Comparison of ENCODE assay signal across 9 cellular contexts in genomic region chr11:66113132-66113856, GRCh38. TPM values are rescaled to one million over a fixed set of nuclear protein-coding genes. Genes with fewer than 3 reads are reported as not detected.
DNase-seq lines count a peak whose midpoint lies in the region; ATAC-seq and TF ChIP-seq lines count a peak whose summit lies in the region.
"Had no signal": no experiment of that assay in that cellular context is flagged by ENCODE, and none has a peak within 500 bp of the region (broad histone marks: within the 10 kb centered on the region; RNA-seq: fewer than 3 reads in every experiment).

No MANE protein-coding gene starts in this region.

- H3K27ac Mint-ChIP-seq in activated naive CD8-positive, alpha-beta T cell = peak overlapping the region; percentile 89
- peak overlapping the region; percentile 98 for H3K27ac Mint-ChIP-seq in memory B cell

- peaks cover 3% of the 10 kb centered on the region for H3K36me3 Mint-ChIP-seq in activated naive CD8-positive, alpha-beta T cell
- no peaks in the 10 kb centered on the region for H3K36me3 Mint-ChIP-seq in memory B cell

- TF ChIP-seq POLR2A in prostate gland (IDR thresholded peaks at IDR 0.05) = no peak

- no peaks in the 10 kb centered on the region for H3K9me3 ChIP-seq in BLaER1 treated with 17β-estradiol and CSF1 and Interleukin-3, amounts not matched to agents 10 nM and 100 nM (replicated peaks in 1 of 11)
- H3K9me3 ChIP-seq in prostate gland = no peaks in the 10 kb centered on the region

- DNase-seq in HFF-Myc (ENCODE audit: extremely low read depth, low read depth) = peak; percentile 53
- no peak for DNase-seq in memory B cell (ENCODE audit: low spot score in 2 of 2)
- no peak for DNase-seq in NCI-H1436 treated with DMSO at 0.1 percent for 48 hours (lab: John Stamatoyannopoulos, UW)
- no peak for DNase-seq in T-helper 9 cell
- DNase-seq in prostate gland (ENCODE audit: low spot score) = no peak
- DNase-seq: NCI-H446 treated with DMSO at 0.1 percent for 48 hours had no signal

- H3K27me3 ChIP-seq in BLaER1 treated with 17β-estradiol and CSF1 and Interleukin-3, amounts not matched to agents 10 nM and 100 nM = no peaks in the 10 kb centered on the region
- no peaks in the 10 kb centered on the region for H3K27me3 ChIP-seq in prostate gland (replicated peaks; ENCODE audit: insufficient read depth)

- peak overlapping the region in 8 of 11 experiments; percentile 7 to 62 (median 26); a peak in 11 of 22 replicates for H3K27ac ChIP-seq in BLaER1 treated with 17β-estradiol and CSF1 and Interleukin-3, amounts not matched to agents 10 nM and 100 nM
- H3K27ac ChIP-seq in prostate gland = peak overlapping the region in 1 of 2 donors; percentile 14

- H3K4me1 Mint-ChIP-seq in activated naive CD8-positive, alpha-beta T cell (ENCODE audit: low read depth) = peaks cover 96% of the 10 kb centered on the region
- H3K4me1 Mint-ChIP-seq in memory B cell = peaks cover 56% of the 10 kb centered on the region

- no peaks in the 10 kb centered on the region for H3K9me3 Mint-ChIP-seq in activated naive CD8-positive, alpha-beta T cell (ENCODE audit: low read depth)
- H3K9me3 Mint-ChIP-seq in memory B cell = no peaks in the 10 kb centered on the region

- intact Hi-C loops in prostate gland (cut with DNase I) = no loop called here

- peaks cover 12 to 100% (median 55%) of the 10 kb centered on the region in 11 experiments; a peak in 18 of 22 replicates for H4K20me1 ChIP-seq in BLaER1 treated with 17β-estradiol and CSF1 and Interleukin-3, amounts not matched to agents 10 nM and 100 nM

- TF ChIP-seq CTCF in HFF-Myc (IDR thresholded peaks at IDR 0.05; ENCODE audit: low read depth, low read length, missing control alignments) (no peak), prostate gland (IDR thresholded peaks at IDR 0.05) (no peak)

- no peak overlapping the region for H3K9ac ChIP-seq in BLaER1 treated with 17β-estradiol and CSF1 and Interleukin-3, amounts not matched to agents 10 nM and 100 nM

- H3K4me2 ChIP-seq in BLaER1 treated with 17β-estradiol and CSF1 and Interleukin-3, amounts not matched to agents 10 nM and 100 nM = peak overlapping the region; percentile 42 to 88 (median 71)

- no peaks in the 10 kb centered on the region for H3K27me3 Mint-ChIP-seq in activated naive CD8-positive, alpha-beta T cell
- no peaks in the 10 kb centered on the region for H3K27me3 Mint-ChIP-seq in memory B cell

- H3K36me3 ChIP-seq in BLaER1 treated with 17β-estradiol and CSF1 and Interleukin-3, amounts not matched to agents 10 nM and 100 nM = no peaks in the 10 kb centered on the region
- H3K36me3 ChIP-seq in prostate gland = no peaks in the 10 kb centered on the region

- peaks cover 55 to 74% (median 70%) of the 10 kb centered on the region in 10 experiments for H3K4me1 ChIP-seq in BLaER1 treated with 17β-estradiol and CSF1 and Interleukin-3, amounts not matched to agents 10 nM and 100 nM
- H3K4me1 ChIP-seq in prostate gland (replicated peaks) = peaks cover 7% of the 10 kb centered on the region

- H3K4me3 ChIP-seq in BLaER1 treated with 17β-estradiol and CSF1 and Interleukin-3, amounts not matched to agents 10 nM and 100 nM = no peak overlapping the region
- H3K4me3 ChIP-seq in HFF-Myc (replicated peaks; ENCODE audit: low read depth, low read length) = no peak overlapping the region
- H3K4me3 ChIP-seq in prostate gland = no peak overlapping the region

- H3K4me3 Mint-ChIP-seq in activated naive CD8-positive, alpha-beta T cell = peak overlapping the region; percentile 73
- H3K4me3 Mint-ChIP-seq in memory B cell = peak overlapping the region; percentile 65

- ATAC-seq in memory B cell (ENCODE audit: low read depth) (peak; percentile 51), GM18907 (IDR thresholded peaks at IDR 0.05; ENCODE audit: unreplicated experiment) (no peak)

- 42% methylated on average over 4 of the region's 4 CpGs for WGBS in prostate gland

RNA-seq across cellular contexts. Expression of gene PACS1, which starts 43.2 kb away (rescaled TPM):
- total RNA-seq in prostate gland = 100 to 1,000 TPM in 1 of 2 donors, 10 to 100 TPM in 1; 51.9 to 107 TPM
